ENCODE assay signal across 26 cellular contexts in the genomic region with DNA sequence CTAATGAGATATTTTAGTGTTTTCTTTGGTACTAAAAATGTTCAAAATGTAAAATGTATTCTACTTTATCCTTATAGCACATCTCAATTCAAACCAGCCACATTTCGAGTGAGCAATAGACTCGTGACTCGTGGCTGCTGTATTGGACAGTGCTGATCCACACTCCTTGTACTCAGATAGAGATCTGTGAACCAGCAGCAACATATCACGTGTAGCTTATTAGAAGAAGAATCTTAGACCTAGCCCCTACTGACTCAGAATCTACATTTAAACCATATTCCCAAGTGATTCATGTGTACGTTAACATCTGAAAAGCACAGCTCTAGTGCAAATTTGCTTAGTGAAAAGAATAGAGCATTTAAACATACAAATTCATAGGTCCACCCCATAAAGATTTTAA.
DNase-seq lines count a peak whose midpoint lies in the region; ATAC-seq, FAIRE-seq and TF ChIP-seq lines count a peak whose summit lies in the region.
"Had no signal": no experiment of that assay in that cellular context is flagged by ENCODE, and none has a peak within 500 bp of the region (broad histone marks: within the 10 kb centered on the region; RNA-seq: fewer than 3 reads in every experiment).

No MANE protein-coding gene starts in this region.

- peak overlapping the region; percentile 76 to 87 (median 85); a peak in 4 of 7 replicates for H3K27ac Mint-ChIP-seq in H9
- H3K27ac Mint-ChIP-seq in WTC11 = peak overlapping the region; percentile 68
- H3K27ac Mint-ChIP-seq in mesothelial cell of epicardium = no peak overlapping the region
- H3K27ac Mint-ChIP-seq: activated CD8-positive, alpha-beta T cell treated with anti-CD3 and anti-CD28 coated beads, Interleukin-2, amount 10 ng/mL, durations not matched to agents 7 days and 5 days; activated naive CD4-positive, alpha-beta T cell treated with anti-CD3 and anti-CD28 coated beads, Interleukin-2, amount 50 U/mL, for 24 hours; dendritic cell treated with granulocyte-macrophage colony-stimulating factor and Interleukin-4, amounts not matched to agents 40 ng/mL and 50 ng/mL, for 4 days; immature natural killer cell; T-helper 17 cell had no signal

- no peak for TF ChIP-seq POLR2A in GM12892 (IDR thresholded peaks at IDR 0.05; ENCODE audit: low read depth, low read length)

- H2AFZ ChIP-seq in H9 (ENCODE audit: low read length) = no peak overlapping the region
- H2AFZ ChIP-seq: PC-9 had no signal

- no peak overlapping the region for H3K18ac ChIP-seq in H9 (ENCODE audit: insufficient read length, low read depth, low read length)

- H4K91ac ChIP-seq in H9 (ENCODE audit: insufficient read length, low read depth, low read length) = no peak overlapping the region

- H3K23ac ChIP-seq in H9 (ENCODE audit: insufficient read length, low read depth, low read length) = no peak overlapping the region

- H3K27me3 ChIP-seq in A673 (replicated peaks; ENCODE audit: insufficient read depth, low read depth, low read length, poor library complexity) = no peaks in the 10 kb centered on the region
- H3K27me3 ChIP-seq in H9 (ENCODE audit: insufficient read depth, low read length) = no peaks in the 10 kb centered on the region
- H3K27me3 ChIP-seq: heart left ventricle, neutrophil, SJCRH30 had no signal

- no peaks in the 10 kb centered on the region for H3K79me2 ChIP-seq in H9 (ENCODE audit: insufficient read depth, low read length)

- H4K20me1 ChIP-seq in H9 (ENCODE audit: control insufficient read depth, insufficient read depth, insufficient read length) = no peaks in the 10 kb centered on the region

- peaks cover 53% of the 10 kb centered on the region for H3K36me3 ChIP-seq in A673 (ENCODE audit: insufficient read depth, low read length, poor library complexity, severe bottlenecking)
- H3K36me3 ChIP-seq: neutrophil, SJCRH30 had no signal

- WGBS in H9 (ENCODE audit: extremely low coverage, insufficient read length, low lambda C conversion rate) = no CpG with 5 or more reads among the region's 5 CpGs

- no peaks in the 10 kb centered on the region for H3K79me1 ChIP-seq in H9 (ENCODE audit: insufficient read depth, low read depth, low read length, poor library complexity, severe bottlenecking)

- no peak overlapping the region for H2BK20ac ChIP-seq in H9 (ENCODE audit: low read depth, low read length, poor library complexity, severe bottlenecking)

- no peaks in the 10 kb centered on the region for H3K9me3 Mint-ChIP-seq in H9
- H3K9me3 Mint-ChIP-seq in WTC11 = no peaks in the 10 kb centered on the region
- H3K9me3 Mint-ChIP-seq in mesothelial cell of epicardium = no peaks in the 10 kb centered on the region
- H3K9me3 Mint-ChIP-seq: activated naive CD4-positive, alpha-beta T cell treated with anti-CD3 and anti-CD28 coated beads, Interleukin-2, amount 50 U/mL, for 24 hours; dendritic cell treated with granulocyte-macrophage colony-stimulating factor and Interleukin-4, amounts not matched to agents 40 ng/mL and 50 ng/mL, for 4 days; immature natural killer cell had no signal

- no peak overlapping the region for H4K5ac ChIP-seq in H9 (ENCODE audit: insufficient read length, low read depth, low read length)

- POLR2A ChIA-PET in A673 (lab: Charles Lee; ENCODE audit: low non-redundant PET) (no interaction called here), WTC11 (lab: Charles Lee) (no interaction called here)

- no peak for ATAC-seq in WTC11
- ATAC-seq: A549; activated CD8-positive, alpha-beta T cell treated with anti-CD3 and anti-CD28 coated beads, Interleukin-2, amount 10 ng/mL, durations not matched to agents 7 days and 5 days; heart left ventricle; T-helper 17 cell had no signal

- H3K27ac ChIP-seq in A673 (ENCODE audit: low read depth, low read length, poor library complexity, severe bottlenecking) (no peak overlapping the region), H9 (ENCODE audit: insufficient read length, low read depth, low read length) (no peak overlapping the region)
- H3K27ac ChIP-seq: A549, heart left ventricle, neutrophil, PC-9, SJCRH30 had no signal

- H2BK5ac ChIP-seq in H9 (ENCODE audit: insufficient read length, low read length) = no peak overlapping the region

- CTCF ChIA-PET in A673 (lab: Charles Lee) = no interaction called here
- CTCF ChIA-PET in WTC11 (lab: Charles Lee) = no interaction called here

- DNase-seq in A673 (ENCODE audit: low spot score) = peak; percentile 35
- no peak for DNase-seq in H9
- no peak for DNase-seq in WTC11 (ENCODE audit: low spot score)
- DNase-seq in fibroblast of pulmonary artery (ENCODE audit: low read depth) = peak; percentile 12
- no peak for DNase-seq in NCI-H510A (lab: John Stamatoyannopoulos, UW)
- no peak for DNase-seq in mesothelial cell of epicardium (ENCODE audit: low spot score in 2 of 2, unreplicated experiment in 2 of 2)
- no peak for DNase-seq in NCI-H1436 (lab: John Stamatoyannopoulos, UW)
- DNase-seq in GM12892 (ENCODE audit: insufficient read length) = no peak
- DNase-seq: activated CD4-positive, CD25-positive, alpha-beta regulatory T cell; activated CD8-positive, alpha-beta T cell treated with anti-CD3 and anti-CD28 coated beads, Interleukin-2, amount 10 ng/mL, durations not matched to agents 7 days and 5 days; activated T-cell treated with anti-CD3 and anti-CD28 coated beads, Interleukin-2, amount 50 U/mL, for 48 hours; GF-D8; heart left ventricle; immature natural killer cell; NCI-H1417 treated with DMSO at 0.1 percent for 48 hours; PC-9; retina; SJCRH30; stimulated activated CD4-positive, alpha-beta T cell treated with anti-CD3 and anti-CD28 coated beads, Interleukin-15, amount 100 ng/mL, for 24 hours; T-helper 17 cell had no signal

- H3K56ac ChIP-seq in H9 (ENCODE audit: insufficient read length, low read depth, low read length) = no peak overlapping the region

- no peak for FAIRE-seq in GM12892 (lab: Jason Lieb, UNC)
- FAIRE-seq: A549, endothelial cell of umbilical vein, HTR-8/SVneo had no signal

- H2BK15ac ChIP-seq in H9 (ENCODE audit: low read depth, low read length) = no peak overlapping the region

- H4K8ac ChIP-seq in H9 (replicated peaks; ENCODE audit: insufficient read length, low read depth, low read length) = no peak overlapping the region

- no peak overlapping the region for H3K14ac ChIP-seq in H9 (ENCODE audit: insufficient read depth, low read length)

- no TSS peak for BruUV-seq in A673 (replicated peaks; lab: Mats Ljungman, UMichigan)

- no peak overlapping the region for H3K4me3 ChIP-seq in A673 (ENCODE audit: low read depth, low read length, poor library complexity, severe bottlenecking)
- no peak overlapping the region for H3K4me3 ChIP-seq in fibroblast of pulmonary artery (replicated peaks; ENCODE audit: low read depth, low read length)
- H3K4me3 ChIP-seq: A549, heart left ventricle, PC-9, SJCRH30 had no signal

- no peak overlapping the region for H2AK5ac ChIP-seq in H9 (ENCODE audit: insufficient read length, low read length)

- H3K9me3 ChIP-seq in A673 (ENCODE audit: low read depth, low read length, poor library complexity, severe bottlenecking) (no peaks in the 10 kb centered on the region), H9 (ENCODE audit: control insufficient read depth, low read depth, low read length) (no peaks in the 10 kb centered on the region)
- H3K9me3 ChIP-seq: A549, heart left ventricle, neutrophil, SJCRH30 had no signal

- H2BK12ac ChIP-seq in H9 (ENCODE audit: insufficient read length, low read depth, low read length) = no peak overlapping the region

- intact Hi-C loops in A673 (cut with micrococcal nuclease; ENCODE audit: unreplicated experiment) = no loop called here

- H3K4me1 ChIP-seq in A673 (ENCODE audit: insufficient read depth, low read length, poor library complexity, severe bottlenecking) (no peaks in the 10 kb centered on the region), H9 (ENCODE audit: insufficient read depth, low read length) (peaks cover 13% of the 10 kb centered on the region; the same call in 1 of the 2 replicates)
- H3K4me1 ChIP-seq: A549, SJCRH30 had no signal

- H3K4me3 Mint-ChIP-seq in H9 = 0 out of 5 replicates have a peak overlapping the region, but pooled peaks of 1 of the 2 experiments have one; percentile 24
- no peak overlapping the region for H3K4me3 Mint-ChIP-seq in WTC11
- no peak overlapping the region for H3K4me3 Mint-ChIP-seq in mesothelial cell of epicardium
- H3K4me3 Mint-ChIP-seq: activated CD8-positive, alpha-beta T cell treated with anti-CD3 and anti-CD28 coated beads, Interleukin-2, amount 10 ng/mL, durations not matched to agents 7 days and 5 days; activated naive CD4-positive, alpha-beta T cell treated with anti-CD3 and anti-CD28 coated beads, Interleukin-2, amount 50 U/mL, for 24 hours; dendritic cell treated with granulocyte-macrophage colony-stimulating factor and Interleukin-4, amounts not matched to agents 40 ng/mL and 50 ng/mL, for 4 days; immature natural killer cell; T-helper 17 cell had no signal

- H3K4me1 Mint-ChIP-seq in H9 (peaks cover 25 to 35% of the 10 kb centered on the region in 2 experiments), WTC11 (peaks cover 44% of the 10 kb centered on the region), mesothelial cell of epicardium (peaks cover 11% of the 10 kb centered on the region)
- H3K4me1 Mint-ChIP-seq: activated naive CD4-positive, alpha-beta T cell treated with anti-CD3 and anti-CD28 coated beads, Interleukin-2, amount 50 U/mL, for 24 hours; immature natural killer cell had no signal

- H3K27me3 Mint-ChIP-seq in H9 (ENCODE audit: low read depth) (no peaks in the 10 kb centered on the region), WTC11 (ENCODE audit: low read depth) (no peaks in the 10 kb centered on the region), mesothelial cell of epicardium (ENCODE audit: low read depth) (no peaks in the 10 kb centered on the region)
- H3K27me3 Mint-ChIP-seq: activated naive CD4-positive, alpha-beta T cell treated with anti-CD3 and anti-CD28 coated beads, Interleukin-2, amount 50 U/mL, for 24 hours; dendritic cell treated with granulocyte-macrophage colony-stimulating factor and Interleukin-4, amounts not matched to agents 40 ng/mL and 50 ng/mL, for 4 days; T-helper 17 cell had no signal

- no peak overlapping the region for H3K4ac ChIP-seq in H9 (ENCODE audit: low read depth, low read length)

- no peak overlapping the region for H3K4me2 ChIP-seq in H9 (ENCODE audit: insufficient read depth, insufficient read length, low read length)
- H3K4me2 ChIP-seq: A549, PC-9 had no signal

- no peak overlapping the region for H2BK120ac ChIP-seq in H9 (ENCODE audit: low read depth, low read length, poor library complexity, severe bottlenecking)

- H3K36me3 Mint-ChIP-seq in H9 (ENCODE audit: insufficient read depth in 1 of 3, low read depth in 3 of 3) (peaks cover 0 to 3% (median 0%) of the 10 kb centered on the region in 3 experiments; a peak in 1 of 7 replicates), WTC11 (no peaks in the 10 kb centered on the region), mesothelial cell of epicardium (no peaks in the 10 kb centered on the region)

- TF ChIP-seq CTCF in A673 (conservative IDR thresholded peaks at IDR 0.05; ENCODE audit: low read depth, low read length) (no peak), H9 (conservative IDR thresholded peaks at IDR 0.05) (no peak), WTC11 (IDR thresholded peaks at IDR 0.05) (no peak), fibroblast of pulmonary artery (IDR thresholded peaks at IDR 0.05; ENCODE audit: low read length, missing control alignments) (no peak), mesothelial cell of epicardium (IDR thresholded peaks at IDR 0.05; ENCODE audit: unreplicated experiment) (no peak)

- no peaks in the 10 kb centered on the region for H3K23me2 ChIP-seq in H9 (ENCODE audit: insufficient read length, low read depth, low read length, poor library complexity, severe bottlenecking)

- no peak overlapping the region for H3T11ph ChIP-seq in H9 (ENCODE audit: low read length)

- no peak overlapping the region for H3K9ac ChIP-seq in H9 (ENCODE audit: extremely low read depth, insufficient read length, low read length)

Comparison
In these comparisons a context has a peak if more than half of its experiments do, and no peak if none do; other contexts are left out.
1. DNase-seq: peak in A673 (single experiment) and fibroblast of pulmonary artery (single experiment); none in H9 (single experiment), WTC11 (single experiment), NCI-H510A (single experiment), mesothelial cell of epicardium (0 of 2), NCI-H1436 (single experiment) and GM12892 (single experiment).